Comparison of ENCODE assay signal across 8 cellular contexts in the genomic region with DNA sequence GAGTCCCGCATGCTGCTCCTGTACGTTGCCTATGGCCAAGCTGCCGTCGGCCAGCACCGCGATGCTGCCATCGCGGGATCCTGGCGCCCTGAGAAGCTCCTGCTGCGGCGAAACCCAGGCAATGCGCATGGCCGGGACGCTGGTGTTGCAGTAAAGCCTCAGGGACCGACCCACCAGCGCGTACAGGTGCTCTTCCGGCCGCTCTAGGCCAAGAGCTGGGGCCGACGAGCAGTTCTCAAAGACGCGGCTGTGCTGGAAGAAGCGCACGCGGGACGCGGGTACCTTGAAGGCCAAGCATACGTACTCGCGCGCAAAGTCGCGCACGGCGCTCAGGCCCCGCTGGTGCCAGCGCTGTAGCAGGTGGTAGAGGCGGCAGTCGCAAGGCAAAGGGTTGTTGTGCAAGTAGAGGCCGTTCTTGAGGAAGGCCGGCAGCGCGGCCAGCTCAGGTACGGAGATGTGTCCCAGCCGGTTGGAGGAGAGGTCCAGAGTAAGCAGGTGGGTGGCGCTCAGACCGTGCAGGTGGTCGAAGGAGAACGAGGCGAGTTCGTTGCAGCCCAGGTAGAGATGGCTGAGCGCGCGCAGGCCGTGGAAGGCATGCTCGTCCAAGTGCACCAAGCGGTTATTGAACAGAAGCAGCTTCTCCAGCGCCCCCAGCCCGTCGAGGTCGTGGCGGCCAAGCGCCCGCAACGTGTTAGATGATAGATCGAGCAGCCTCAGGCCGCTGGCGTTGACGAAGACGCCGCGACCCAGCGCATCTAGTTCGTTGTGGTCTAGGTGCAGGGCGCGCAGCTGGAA. TPM values are rescaled to one million over a fixed set of nuclear protein-coding genes. Genes with fewer than 3 reads are reported as not detected.
DNase-seq lines count a peak whose midpoint lies in the region; ATAC-seq, FAIRE-seq and TF ChIP-seq lines count a peak whose summit lies in the region.

No MANE protein-coding gene starts in this region.

- ATAC-seq in SK-N-SH treated with all-trans-retinoic acid at 6 μM for 48 hours, result no peak

- H3K27ac ChIP-seq in SK-N-SH (ENCODE audit: low read depth in 2 of 2, low read length in 1 of 2) (peak overlapping the region in 1 of 2 experiments; percentile 64; a peak in 2 of 4 replicates), keratinocyte (ENCODE audit: control insufficient read depth, insufficient read depth, low read length) (no peak overlapping the region), stomach (peak overlapping the region in 4 of 5 donors; percentile 69 to 79 (median 70))

- H3K9me1 ChIP-seq in keratinocyte (ENCODE audit: control insufficient read depth, extremely low read depth, insufficient read depth, low read length), result no peaks in the 10 kb centered on the region

- H3K4me2 ChIP-seq in SK-N-SH, result peak overlapping the region; percentile 74
- peak overlapping the region; percentile 83 for H3K4me2 ChIP-seq in keratinocyte (ENCODE audit: control insufficient read depth, extremely low read depth, insufficient read depth, low read depth, low read length)

- H2AFZ ChIP-seq in SK-N-SH (ENCODE audit: low read depth), result no peak overlapping the region
- H2AFZ ChIP-seq in keratinocyte (ENCODE audit: control insufficient read depth, low read length), result no peak overlapping the region

- intact Hi-C loops in stomach (cut with DNase I; ENCODE audit: low total_unique reads), result loop anchor here (10.0 kb wide), 1 partner anchor 116 kb away; no protein-coding TSS in a partner anchor

- POLR2A ChIA-PET in SK-N-SH (lab: Yijun Ruan, JAX), result interaction anchor here (0.6 to 1.9 kb wide), 5 partner anchors 11 to 402 kb away, joined by 3 to 8 read pairs (median 4); no protein-coding TSS in a partner anchor

- TF ChIP-seq POLR2A in stomach (IDR thresholded peaks at IDR 0.05), result no peak

- dilution Hi-C loops in keratinocyte (cut with MboI; ENCODE audit: extremely low pct_ligation_motif_present, low sequenced_read_pairs), result no loop called here

- no peak for TF ChIP-seq RAD21 in SK-N-SH (IDR thresholded peaks at IDR 0.05; ENCODE audit: low read length)

- peaks cover 2% of the 10 kb centered on the region for H3K27me3 Mint-ChIP-seq in activated naive CD8-positive, alpha-beta T cell treated with anti-CD3 and anti-CD28 coated beads for 36 hours

- peaks cover 15% of the 10 kb centered on the region for H3K79me2 ChIP-seq in SK-N-SH (ENCODE audit: insufficient read depth)
- H3K79me2 ChIP-seq in keratinocyte (ENCODE audit: control insufficient read depth, insufficient read depth, low read length), result peaks cover 16% of the 10 kb centered on the region

- WGBS in SK-N-SH (ENCODE audit: low lambda C conversion rate), result 80% methylated on average over 64 of the region's 77 CpGs
- WGBS in stomach, 5 donors, result 21 to 41% (median 22%) methylated on average over 34 to 77 of the region's 77 CpGs

- H3K4me3 ChIP-seq in SK-N-SH (ENCODE audit: low read depth in 2 of 2, low read length in 1 of 2), result peak overlapping the region; percentile 47 to 61
- H3K4me3 ChIP-seq in keratinocyte (ENCODE audit: control insufficient read depth in 2 of 3, extremely low read depth in 1 of 3, insufficient read depth in 2 of 3, low read depth in 1 of 3, low read length in 3 of 3), result peak overlapping the region in 2 of 3 experiments; percentile 40 to 51
- peak overlapping the region; percentile 55 to 60 (median 58) for H3K4me3 ChIP-seq in stomach

- H3K36me3 Mint-ChIP-seq in activated naive CD8-positive, alpha-beta T cell treated with anti-CD3 and anti-CD28 coated beads for 36 hours, result peaks cover 22% of the 10 kb centered on the region

- H3K27ac Mint-ChIP-seq in activated naive CD8-positive, alpha-beta T cell treated with anti-CD3 and anti-CD28 coated beads for 36 hours, result peak overlapping the region; percentile 66

- no peaks in the 10 kb centered on the region for H3K9me3 ChIP-seq in SK-N-SH
- H3K9me3 ChIP-seq in keratinocyte (ENCODE audit: control insufficient read depth, low read depth, low read length), result no peaks in the 10 kb centered on the region
- H3K9me3 ChIP-seq in stomach, result no peaks in the 10 kb centered on the region

- no peaks in the 10 kb centered on the region for H3K9me3 Mint-ChIP-seq in activated naive CD8-positive, alpha-beta T cell treated with anti-CD3 and anti-CD28 coated beads for 36 hours

- H3K4me1 ChIP-seq in SK-N-SH (ENCODE audit: control insufficient read depth in 1 of 2, insufficient read depth in 2 of 2, low read depth in 1 of 2, low read length in 1 of 2) (peaks cover 8 to 24% of the 10 kb centered on the region in 2 experiments; a peak in 2 of 4 replicates), keratinocyte (ENCODE audit: control insufficient read depth, extremely low read depth, insufficient read depth, low read length) (peaks cover 25% of the 10 kb centered on the region), stomach (peaks cover 27 to 58% (median 50%) of the 10 kb centered on the region in 4 donors)

- H3K36me3 ChIP-seq in SK-N-SH (replicated peaks in 1 of 2; ENCODE audit: control insufficient read depth in 1 of 2, insufficient read depth in 2 of 2, low read length in 1 of 2) (peaks cover 0 to 38% of the 10 kb centered on the region in 2 experiments), keratinocyte (ENCODE audit: control insufficient read depth in 2 of 2, extremely low read depth in 1 of 2, insufficient read depth in 2 of 2, low read length in 2 of 2) (peaks cover 23 to 27% of the 10 kb centered on the region in 2 experiments), stomach (peaks cover 9 to 60% (median 42%) of the 10 kb centered on the region in 4 donors)

- peaks cover 23% of the 10 kb centered on the region for H3K4me1 Mint-ChIP-seq in activated naive CD8-positive, alpha-beta T cell treated with anti-CD3 and anti-CD28 coated beads for 36 hours

- FAIRE-seq in keratinocyte (lab: Jason Lieb, UNC), result no peak

- DNase-seq in SK-N-SH (no peak), keratinocyte (ENCODE audit: low read depth, low spot score) (no peak), stomach (no peak), NK-92 (lab: John Stamatoyannopoulos, UW; ENCODE audit: unreplicated experiment) (no peak), SW480 (ENCODE audit: low spot score) (no peak)
- no peak for DNase-seq in activated naive CD8-positive, alpha-beta T cell treated with anti-CD3 and anti-CD28 coated beads for 36 hours
- no peak for DNase-seq in stimulated activated CD4-positive, alpha-beta T cell treated with anti-CD3 and anti-CD28 coated beads, Interleukin-4, amount 100 ng/mL, for 1 hour

- H3K9me2 ChIP-seq in SK-N-SH, result no peaks in the 10 kb centered on the region

- TF ChIP-seq EP300 in SK-N-SH (IDR thresholded peaks at IDR 0.05; ENCODE audit: borderline replicate concordance in 1 of 2, low read depth in 1 of 2, low read length in 1 of 2) (no peak), stomach (IDR thresholded peaks at IDR 0.05) (no peak)

- H3K9ac ChIP-seq in SK-N-SH (no peak overlapping the region), keratinocyte (ENCODE audit: control insufficient read depth, extremely low read depth, insufficient read depth, low read length) (no peak overlapping the region)

- peak overlapping the region; percentile 77 for H3K4me3 Mint-ChIP-seq in activated naive CD8-positive, alpha-beta T cell treated with anti-CD3 and anti-CD28 coated beads for 36 hours

- no peaks in the 10 kb centered on the region for H3K27me3 ChIP-seq in SK-N-SH (ENCODE audit: insufficient read depth)
- no peaks in the 10 kb centered on the region for H3K27me3 ChIP-seq in keratinocyte (ENCODE audit: control insufficient read depth, extremely low read depth, insufficient read depth, low read length)
- H3K27me3 ChIP-seq in stomach, result no peaks in the 10 kb centered on the region

- peaks cover 6% of the 10 kb centered on the region for H3F3A ChIP-seq in SK-N-SH (replicated peaks; ENCODE audit: insufficient read depth)

- TF ChIP-seq CTCF in SK-N-SH (IDR thresholded peaks at IDR 0.05) (no peak), keratinocyte (optimal IDR thresholded peaks at IDR 0.05 in 1 of 3, IDR thresholded peaks at IDR 0.05 in 1 of 3, conservative IDR thresholded peaks at IDR 0.05 in 1 of 3; ENCODE audit: extremely low read depth in 1 of 3, insufficient read depth in 2 of 3, low read length in 3 of 3) (no peak), stomach (IDR thresholded peaks at IDR 0.05) (no peak)

- H4K20me1 ChIP-seq in SK-N-SH (ENCODE audit: insufficient read depth) (no peaks in the 10 kb centered on the region), keratinocyte (ENCODE audit: control insufficient read depth, extremely low read depth, insufficient read depth, low read length) (peaks cover 14% of the 10 kb centered on the region)

- CTCF ChIA-PET in SK-N-SH (lab: Yijun Ruan, JAX), result interaction anchor here (1.1 to 7.9 kb wide), 14 partner anchors 10 to 188 kb away, joined by 3 to 76 read pairs (median 4); partner anchors contain the start of genes INKA1 and IP6K1

RNA-seq across cellular contexts. Expression of gene AMIGO3, which starts 0.9 kb away (rescaled TPM):
- polyA plus RNA-seq in SK-N-SH (2012; rRNA removed), result 1.1 and 1.2 TPM in 2 replicates
- 0.66 TPM in 1 of 2 replicates, not detected in the other for polyA plus RNA-seq in SK-N-SH (2012; cell fraction: cytosol; rRNA removed)
- 5.8 and 6.5 TPM in 2 replicates for polyA plus RNA-seq in SK-N-SH (2012; cell fraction: nucleus; rRNA removed)
- total RNA-seq in activated naive CD8-positive, alpha-beta T cell treated with anti-CD3 and anti-CD28 coated beads for 36 hours, result not detected
- 0.02 to 0.03 TPM in 2 of 3 replicates, not detected in the other for polyA plus RNA-seq in keratinocyte
- not detected for polyA plus RNA-seq in keratinocyte (2011; ENCODE audit: low read depth)
- not detected in 2 replicates for polyA plus RNA-seq in keratinocyte (2011; cell fraction: cytosol; rRNA removed)
- polyA plus RNA-seq in keratinocyte (2011; cell fraction: nucleus; rRNA removed), result 0.17 TPM in 1 of 2 replicates, not detected in the other
- 0.07 and 0.18 TPM in 2 replicates for polyA plus RNA-seq in keratinocyte (2012; ENCODE audit: low replicate concordance)
- not detected in 3 replicates for polyA minus RNA-seq in keratinocyte
- polyA minus RNA-seq in keratinocyte (2011; cell fraction: cytosol; rRNA and poly(A)+ RNA removed), result not detected
- 0.31 TPM in 1 of 2 replicates, not detected in the other for polyA minus RNA-seq in keratinocyte (2011; cell fraction: nucleus; rRNA and poly(A)+ RNA removed)
- total RNA-seq in stomach, result 1 to 10 TPM in 1 of 5 donors, not detected in 4; 1.3 TPM
- under 1 TPM; 0.19 to 0.83 (median 0.76) TPM for polyA plus RNA-seq in stomach

RNA-seq across cellular contexts. Expression of gene GMPPB, which starts 5.1 kb away (rescaled TPM):
- polyA plus RNA-seq in SK-N-SH (2012; rRNA removed) (25.1 and 28.3 TPM in 2 replicates), keratinocyte (17.1 to 22.2 TPM (median 17.4 TPM) in 3 replicates), stomach (10 to 100 TPM; 14.4 to 33.6 (median 27.3) TPM)
- polyA plus RNA-seq in SK-N-SH (2012; cell fraction: cytosol; rRNA removed), result 9.2 and 16.1 TPM in 2 replicates
- polyA plus RNA-seq in SK-N-SH (2012; cell fraction: nucleus; rRNA removed), result 47.8 and 50.9 TPM in 2 replicates
- total RNA-seq in activated naive CD8-positive, alpha-beta T cell treated with anti-CD3 and anti-CD28 coated beads for 36 hours, result 10 to 100 TPM; 43.0 to 43.6 TPM
- polyA plus RNA-seq in keratinocyte (2011; ENCODE audit: low read depth), result 4.7 TPM
- 7.7 and 11.9 TPM in 2 replicates for polyA plus RNA-seq in keratinocyte (2011; cell fraction: cytosol; rRNA removed)
- 16.7 and 20.8 TPM in 2 replicates for polyA plus RNA-seq in keratinocyte (2011; cell fraction: nucleus; rRNA removed)
- polyA plus RNA-seq in keratinocyte (2012; ENCODE audit: low replicate concordance), result 9.0 and 30.1 TPM in 2 replicates
- 19.8 to 37.5 TPM (median 21.4 TPM) in 3 replicates for polyA minus RNA-seq in keratinocyte
- 15.0 TPM for polyA minus RNA-seq in keratinocyte (2011; cell fraction: cytosol; rRNA and poly(A)+ RNA removed)
- 8.2 and 8.4 TPM in 2 replicates for polyA minus RNA-seq in keratinocyte (2011; cell fraction: nucleus; rRNA and poly(A)+ RNA removed)
- 10 to 100 TPM; 26.3 to 81.7 (median 39.3) TPM for total RNA-seq in stomach

RNA-seq across cellular contexts. Expression of gene RNF123, which starts 29.3 kb away (rescaled TPM):
- polyA plus RNA-seq in SK-N-SH (2012; rRNA removed), result 48.1 and 53.3 TPM in 2 replicates
- 15.5 and 21.9 TPM in 2 replicates for polyA plus RNA-seq in SK-N-SH (2012; cell fraction: cytosol; rRNA removed)
- 151 and 186 TPM in 2 replicates for polyA plus RNA-seq in SK-N-SH (2012; cell fraction: nucleus; rRNA removed)
- total RNA-seq in activated naive CD8-positive, alpha-beta T cell treated with anti-CD3 and anti-CD28 coated beads for 36 hours, result 10 to 100 TPM; 32.4 to 35.5 TPM
- 18.1 to 34.4 TPM (median 20.4 TPM) in 3 replicates for polyA plus RNA-seq in keratinocyte
- polyA plus RNA-seq in keratinocyte (2011; ENCODE audit: low read depth), result 6.2 TPM
- 17.8 and 23.9 TPM in 2 replicates for polyA plus RNA-seq in keratinocyte (2011; cell fraction: cytosol; rRNA removed)
- polyA plus RNA-seq in keratinocyte (2011; cell fraction: nucleus; rRNA removed), result 54.9 and 70.7 TPM in 2 replicates
- 19.9 and 21.6 TPM in 2 replicates for polyA plus RNA-seq in keratinocyte (2012; ENCODE audit: low replicate concordance)
- polyA minus RNA-seq in keratinocyte, result 37.7 to 56.3 TPM (median 45.8 TPM) in 3 replicates
- polyA minus RNA-seq in keratinocyte (2011; cell fraction: cytosol; rRNA and poly(A)+ RNA removed), result 38.9 TPM
- polyA minus RNA-seq in keratinocyte (2011; cell fraction: nucleus; rRNA and poly(A)+ RNA removed), result 31.8 and 35.1 TPM in 2 replicates
- total RNA-seq in stomach, result 10 to 100 TPM; 19.6 to 75.4 (median 33.3) TPM
- 10 to 100 TPM; 18.1 to 22.8 (median 22.0) TPM for polyA plus RNA-seq in stomach

RNA-seq across cellular contexts. Expression of gene MST1, which starts 29.3 kb away (rescaled TPM):
- polyA plus RNA-seq in SK-N-SH (2012; rRNA removed) (35.1 and 46.3 TPM in 2 replicates), keratinocyte (4.5 to 12.4 TPM (median 5.2 TPM) in 3 replicates), stomach (10 to 100 TPM; 18.9 to 36.9 (median 20.5) TPM)
- polyA plus RNA-seq in SK-N-SH (2012; cell fraction: cytosol; rRNA removed), result 2.8 and 4.5 TPM in 2 replicates
- polyA plus RNA-seq in SK-N-SH (2012; cell fraction: nucleus; rRNA removed), result 411 and 496 TPM in 2 replicates
- 1 to 10 TPM; 6.7 to 8.4 TPM for total RNA-seq in activated naive CD8-positive, alpha-beta T cell treated with anti-CD3 and anti-CD28 coated beads for 36 hours
- polyA plus RNA-seq in keratinocyte (2011; ENCODE audit: low read depth), result 4.0 TPM
- 0.57 and 1.1 TPM in 2 replicates for polyA plus RNA-seq in keratinocyte (2011; cell fraction: cytosol; rRNA removed)
- polyA plus RNA-seq in keratinocyte (2011; cell fraction: nucleus; rRNA removed), result 41.1 and 57.5 TPM in 2 replicates
- 3.9 and 17.5 TPM in 2 replicates for polyA plus RNA-seq in keratinocyte (2012; ENCODE audit: low replicate concordance)
- 2.4 to 3.6 TPM (median 3.5 TPM) in 3 replicates for polyA minus RNA-seq in keratinocyte
- polyA minus RNA-seq in keratinocyte (2011; cell fraction: cytosol; rRNA and poly(A)+ RNA removed), result 4.4 TPM
- 2.3 and 5.2 TPM in 2 replicates for polyA minus RNA-seq in keratinocyte (2011; cell fraction: nucleus; rRNA and poly(A)+ RNA removed)
- 100 to 1,000 TPM in 2 of 5 donors, 10 to 100 TPM in 2, 1 to 10 TPM in 1; 6.7 to 172 (median 14.9) TPM for total RNA-seq in stomach

RNA-seq across cellular contexts. Expression of gene APEH, which starts 44.5 kb away (rescaled TPM):
- polyA plus RNA-seq in SK-N-SH (2012; rRNA removed) (112 and 122 TPM in 2 replicates), keratinocyte (106 to 161 TPM (median 160 TPM) in 3 replicates), stomach (10 to 100 TPM; 40.3 to 69.7 (median 46.0) TPM)
- 61.5 and 82.7 TPM in 2 replicates for polyA plus RNA-seq in SK-N-SH (2012; cell fraction: cytosol; rRNA removed)
- 196 and 200 TPM in 2 replicates for polyA plus RNA-seq in SK-N-SH (2012; cell fraction: nucleus; rRNA removed)
- 100 to 1,000 TPM; 173 to 189 TPM for total RNA-seq in activated naive CD8-positive, alpha-beta T cell treated with anti-CD3 and anti-CD28 coated beads for 36 hours
- 49.4 TPM for polyA plus RNA-seq in keratinocyte (2011; ENCODE audit: low read depth)
- 123 and 150 TPM in 2 replicates for polyA plus RNA-seq in keratinocyte (2011; cell fraction: cytosol; rRNA removed)
- 169 and 199 TPM in 2 replicates for polyA plus RNA-seq in keratinocyte (2011; cell fraction: nucleus; rRNA removed)
- 80.1 and 199 TPM in 2 replicates for polyA plus RNA-seq in keratinocyte (2012; ENCODE audit: low replicate concordance)
- polyA minus RNA-seq in keratinocyte, result 227 to 334 TPM (median 296 TPM) in 3 replicates
- 229 TPM for polyA minus RNA-seq in keratinocyte (2011; cell fraction: cytosol; rRNA and poly(A)+ RNA removed)
- polyA minus RNA-seq in keratinocyte (2011; cell fraction: nucleus; rRNA and poly(A)+ RNA removed), result 131 and 135 TPM in 2 replicates
- 100 to 1,000 TPM in 1 of 5 donors, 10 to 100 TPM in 4; 23.9 to 104 (median 49.4) TPM for total RNA-seq in stomach
